Comparison of ENCODE assay signal across 1 cellular context in genomic region chr3:123028233-123028828, GRCh38.
TF ChIP-seq lines count a peak whose summit lies in the region.

No MANE protein-coding gene starts in this region.

TF ChIP-seq in HepG2, 621 proteins besides CTCF, POLR2A, EP300 and RAD21 (continued from another document and continues in another):
- TF ChIP-seq E2F1 (CRISPR knock-in tag; IDR thresholded peaks at IDR 0.05) (no peak), NR0B2 (CRISPR knock-in tag; IDR thresholded peaks at IDR 0.05) (no peak), XRCC5 (optimal IDR thresholded peaks at IDR 0.05; ENCODE audit: low read length) (peak; percentile 22), ZNF616 (CRISPR knock-in tag; IDR thresholded peaks at IDR 0.05; ENCODE audit: low read depth) (no peak), ZNF256 (CRISPR knock-in tag; conservative IDR thresholded peaks at IDR 0.05) (no peak), ZNF501 (CRISPR knock-in tag; IDR thresholded peaks at IDR 0.05) (peak; percentile 54; the same call in 1 of the 2 replicates), ATF4 (CRISPR knock-in tag; IDR thresholded peaks at IDR 0.05) (no peak), BCL6 (CRISPR knock-in tag; IDR thresholded peaks at IDR 0.05) (no peak), KIAA2018 (CRISPR knock-in tag; IDR thresholded peaks at IDR 0.05; ENCODE audit: borderline replicate concordance) (no peak), TCF7L2 (IDR thresholded peaks at IDR 0.05; ENCODE audit: low read depth, low read length) (no peak), GABPB1 (CRISPR knock-in tag; IDR thresholded peaks at IDR 0.05) (no peak), MXD4 (CRISPR knock-in tag; IDR thresholded peaks at IDR 0.05) (no peak), SMC3 (IDR thresholded peaks at IDR 0.05; ENCODE audit: low read length) (peak; percentile 35), MATR3 (CRISPR knock-in tag; IDR thresholded peaks at IDR 0.05) (no peak), STAG1 (CRISPR knock-in tag; IDR thresholded peaks at IDR 0.05) (peak; percentile 58), ZHX2 (IDR thresholded peaks at IDR 0.05; ENCODE audit: low read depth) (no peak), ZHX2 (CRISPR knock-in tag; IDR thresholded peaks at IDR 0.05; ENCODE audit: borderline replicate concordance) (no peak), RFX3 (CRISPR knock-in tag; IDR thresholded peaks at IDR 0.05) (no peak), SIN3A (IDR thresholded peaks at IDR 0.05; ENCODE audit: borderline replicate concordance, low read depth, low read length) (no peak), ZNF704 (CRISPR knock-in tag; IDR thresholded peaks at IDR 0.05; ENCODE audit: borderline replicate concordance) (no peak), ZNF318 (CRISPR knock-in tag; IDR thresholded peaks at IDR 0.05) (no peak)
